1 cellular context compared by ENCODE assay signal in the genomic region with DNA sequence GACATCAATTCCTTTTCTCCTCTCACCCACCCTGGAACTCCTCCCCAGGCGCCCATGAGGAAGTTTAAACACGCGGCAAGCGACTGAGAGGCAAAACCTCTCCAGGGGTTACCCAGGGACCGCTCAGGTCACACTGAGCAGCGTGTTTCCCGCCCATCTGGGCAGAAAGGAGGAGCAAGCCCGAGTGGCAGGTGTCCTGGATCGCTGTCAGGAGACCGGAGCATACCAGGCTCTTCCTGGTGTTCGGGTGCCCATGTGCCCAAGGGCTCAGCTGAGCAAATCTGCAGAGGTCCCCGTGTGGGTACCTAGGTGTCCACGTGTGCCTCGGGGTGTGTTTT.
TF ChIP-seq lines count a peak whose summit lies in the region.

No MANE protein-coding gene starts in this region.

TF ChIP-seq in GM23338, 12 proteins besides CTCF, POLR2A, EP300 and RAD21 (continued from another document):
- TF ChIP-seq ETS1 (IDR thresholded peaks at IDR 0.05) (no peak), STAT1 (IDR thresholded peaks at IDR 0.05; ENCODE audit: unreplicated experiment) (no peak), ZNF114 (CRISPR knock-in tag; IDR thresholded peaks at IDR 0.05) (no peak), CREB1 (CRISPR knock-in tag; IDR thresholded peaks at IDR 0.05; ENCODE audit: low read depth) (no peak), ZNF331 (CRISPR knock-in tag; IDR thresholded peaks at IDR 0.05; ENCODE audit: low read depth) (no peak)
- TF ChIP-seq, protein P1, sequence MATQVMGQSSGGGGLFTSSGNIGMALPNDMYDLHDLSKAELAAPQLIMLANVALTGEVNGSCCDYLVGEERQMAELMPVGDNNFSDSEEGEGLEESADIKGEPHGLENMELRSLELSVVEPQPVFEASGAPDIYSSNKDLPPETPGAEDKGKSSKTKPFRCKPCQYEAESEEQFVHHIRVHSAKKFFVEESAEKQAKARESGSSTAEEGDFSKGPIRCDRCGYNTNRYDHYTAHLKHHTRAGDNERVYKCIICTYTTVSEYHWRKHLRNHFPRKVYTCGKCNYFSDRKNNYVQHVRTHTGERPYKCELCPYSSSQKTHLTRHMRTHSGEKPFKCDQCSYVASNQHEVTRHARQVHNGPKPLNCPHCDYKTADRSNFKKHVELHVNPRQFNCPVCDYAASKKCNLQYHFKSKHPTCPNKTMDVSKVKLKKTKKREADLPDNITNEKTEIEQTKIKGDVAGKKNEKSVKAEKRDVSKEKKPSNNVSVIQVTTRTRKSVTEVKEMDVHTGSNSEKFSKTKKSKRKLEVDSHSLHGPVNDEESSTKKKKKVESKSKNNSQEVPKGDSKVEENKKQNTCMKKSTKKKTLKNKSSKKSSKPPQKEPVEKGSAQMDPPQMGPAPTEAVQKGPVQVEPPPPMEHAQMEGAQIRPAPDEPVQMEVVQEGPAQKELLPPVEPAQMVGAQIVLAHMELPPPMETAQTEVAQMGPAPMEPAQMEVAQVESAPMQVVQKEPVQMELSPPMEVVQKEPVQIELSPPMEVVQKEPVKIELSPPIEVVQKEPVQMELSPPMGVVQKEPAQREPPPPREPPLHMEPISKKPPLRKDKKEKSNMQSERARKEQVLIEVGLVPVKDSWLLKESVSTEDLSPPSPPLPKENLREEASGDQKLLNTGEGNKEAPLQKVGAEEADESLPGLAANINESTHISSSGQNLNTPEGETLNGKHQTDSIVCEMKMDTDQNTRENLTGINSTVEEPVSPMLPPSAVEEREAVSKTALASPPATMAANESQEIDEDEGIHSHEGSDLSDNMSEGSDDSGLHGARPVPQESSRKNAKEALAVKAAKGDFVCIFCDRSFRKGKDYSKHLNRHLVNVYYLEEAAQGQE (IDR thresholded peaks at IDR 0.05; ENCODE audit: unreplicated experiment) = no peak
TF ChIP-seq in GM23338: peak in this region for 0.
